Comparison of ENCODE assay signal across 8 cellular contexts in the genomic region with DNA sequence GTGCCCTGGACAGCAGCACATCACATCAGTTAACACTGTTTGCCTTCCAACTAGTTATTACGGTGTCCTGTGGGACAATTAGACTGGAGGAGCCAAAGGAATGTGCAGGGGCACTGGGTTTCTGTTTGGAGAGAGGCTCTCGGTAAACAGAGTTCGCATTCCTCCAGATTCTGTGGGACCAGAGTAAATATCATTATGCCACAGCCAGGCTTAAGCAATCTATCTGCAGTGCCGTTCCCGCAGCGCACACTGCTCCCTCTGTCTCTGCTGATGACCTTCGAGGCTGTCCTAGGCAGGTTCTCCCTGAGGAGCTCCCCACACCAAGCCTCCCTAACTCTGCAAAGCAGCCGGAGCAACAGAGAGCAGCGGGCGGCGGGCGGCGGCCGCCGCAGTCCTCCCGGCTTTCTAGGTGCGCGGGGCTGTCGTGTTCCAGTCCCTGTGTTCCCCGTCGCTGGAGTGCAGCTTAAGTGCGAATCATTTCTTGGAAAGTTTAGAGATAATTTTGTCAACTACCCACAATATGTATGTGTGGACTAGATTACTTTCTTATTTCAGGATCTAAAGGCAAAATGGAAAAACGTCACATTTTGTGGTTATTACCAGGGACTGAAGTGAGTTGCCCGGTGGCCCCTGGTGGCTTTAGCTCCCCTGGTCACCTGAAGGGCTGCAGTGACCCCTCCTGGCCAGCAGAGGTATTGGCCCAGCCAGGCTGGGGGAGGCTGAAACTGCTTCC. TPM values are rescaled to one million over a fixed set of nuclear protein-coding genes. Genes with fewer than 3 reads are reported as not detected.
A peak's percentile ranks its signal among the peaks of the same experiment; 100 is the strongest.
DNase-seq lines count a peak whose midpoint lies in the region; ATAC-seq, FAIRE-seq and TF ChIP-seq lines count a peak whose summit lies in the region.

No MANE protein-coding gene starts in this region.

- no peak for TF ChIP-seq POLR2A in testis (IDR thresholded peaks at IDR 0.05)

- peak; percentile 98 for TF ChIP-seq CTCF in D721Med (IDR thresholded peaks at IDR 0.05; ENCODE audit: insufficient read depth, missing control alignments)
- TF ChIP-seq CTCF in osteoblast (IDR thresholded peaks at IDR 0.05; ENCODE audit: extremely low read depth, low read depth, low read length): peak; percentile 97
- TF ChIP-seq CTCF in testis (IDR thresholded peaks at IDR 0.05): peak; percentile 83 to 92 (median 91)

- peaks cover 16% of the 10 kb centered on the region for H3K79me2 ChIP-seq in osteoblast (ENCODE audit: insufficient read depth, low read length)

- no peak overlapping the region for H2AFZ ChIP-seq in osteoblast (ENCODE audit: low read length)

- H3K4me1 ChIP-seq in HUES64 (ENCODE audit: insufficient read depth, low read length) (peaks cover 5% of the 10 kb centered on the region; the same call in 1 of the 2 replicates), SJSA1 (replicated peaks) (peaks cover 35% of the 10 kb centered on the region), osteoblast (ENCODE audit: insufficient read depth, low read length) (peaks cover 17% of the 10 kb centered on the region), testis (peaks cover 9% of the 10 kb centered on the region)

- H3K27me3 ChIP-seq in HUES64 (ENCODE audit: insufficient read depth, low read length) (no peaks in the 10 kb centered on the region), SJSA1 (replicated peaks) (no peaks in the 10 kb centered on the region), osteoblast (ENCODE audit: insufficient read depth, low read length) (no peaks in the 10 kb centered on the region), testis (no peaks in the 10 kb centered on the region)

- FAIRE-seq in D721Med (lab: Jason Lieb, UNC): no peak
- FAIRE-seq in frontal cortex (lab: Jason Lieb, UNC): no peak

- intact Hi-C loops in testis (cut with DNase I; ENCODE audit: low total_unique reads): no loop called here

- H3K4me3 ChIP-seq in HUES64 (ENCODE audit: low read length) (no peak overlapping the region), SJSA1 (no peak overlapping the region), osteoblast (ENCODE audit: insufficient read depth, low read length) (no peak overlapping the region), testis (no peak overlapping the region)

- H3K9me3 ChIP-seq in HUES64 (ENCODE audit: insufficient read depth, low read depth, low read length) (no peaks in the 10 kb centered on the region), SJSA1 (replicated peaks) (no peaks in the 10 kb centered on the region), osteoblast (ENCODE audit: low read depth, low read length) (no peaks in the 10 kb centered on the region), testis (no peaks in the 10 kb centered on the region)

- H3K27ac ChIP-seq in HUES64 (ENCODE audit: low read depth, low read length): peak overlapping the region; percentile 61; the same call in 1 of the 2 replicates
- H3K27ac ChIP-seq in SJSA1: peak overlapping the region; percentile 42
- peak overlapping the region; percentile 15 for H3K27ac ChIP-seq in osteoblast (ENCODE audit: low read depth, low read length)
- H3K27ac ChIP-seq in testis: no peak overlapping the region

- H3K9ac ChIP-seq in HUES64 (ENCODE audit: low read depth, low read length): no peak overlapping the region

- ATAC-seq in GM18909 (IDR thresholded peaks at IDR 0.05; ENCODE audit: poor library complexity, unreplicated experiment): no peak

- H4K20me1 ChIP-seq in osteoblast (ENCODE audit: insufficient read depth, low read length): peaks cover 14% of the 10 kb centered on the region

- peaks cover 81% of the 10 kb centered on the region for H3K36me3 ChIP-seq in HUES64 (ENCODE audit: insufficient read depth, low read length)
- peaks cover 91% of the 10 kb centered on the region for H3K36me3 ChIP-seq in SJSA1
- H3K36me3 ChIP-seq in osteoblast (ENCODE audit: insufficient read depth, low read length): peaks cover 57% of the 10 kb centered on the region
- no peaks in the 10 kb centered on the region for H3K36me3 ChIP-seq in testis (ENCODE audit: low read depth, missing control alignments)

- DNase-seq in D721Med (ENCODE audit: insufficient read length, low spot score) (peak; percentile 86), SJSA1 (ENCODE audit: low read depth in 1 of 2, low spot score in 2 of 2) (peak; percentile 88), activated gamma-delta T cell (lab: John Stamatoyannopoulos, UW) (peak; percentile 30), frontal cortex (ENCODE audit: low spot score in 2 of 2) (peak; percentile 76 to 85), osteoblast (ENCODE audit: insufficient read length, low spot score, missing footprints) (peak; percentile 94), testis (peak; percentile 79)

- peak overlapping the region; percentile 32 for H3K4me2 ChIP-seq in osteoblast (ENCODE audit: insufficient read depth, low read length)

- 86% methylated on average over 21 of the region's 24 CpGs for WGBS in HUES64
- 64 to 85% methylated on average over 23 to 24 of the region's 24 CpGs for WGBS in testis, 2 donors

RNA-seq across cellular contexts. Expression of a gene that starts 43.3 kb away (rescaled TPM):
- 20.3 TPM for polyA plus RNA-seq in HUES64 (2013, experiment 1 of 2)
- 21.7 TPM for polyA plus RNA-seq in HUES64 (2013, experiment 2 of 2)
- 43.6 and 64.1 TPM in 2 replicates for total RNA-seq in SJSA1 (2014; rRNA removed; shearing (Covaris generic))
- total RNA-seq in frontal cortex (18.8 TPM), osteoblast (34.4 and 39.5 TPM in 2 replicates), testis (10 to 100 TPM; 50.4 to 58.4 TPM)
- 34.9 TPM for polyA plus RNA-seq in testis (ENCODE audit: insufficient read depth, low read depth, low replicate concordance)

Comparison
In these comparisons a context has a peak if more than half of its experiments do, and no peak if none do; other contexts are left out.
1. DNase-seq: peak in every context shown above with its lines; median percentile 94 in osteoblast; 88 in SJSA1; 86 in D721Med; 80 in frontal cortex; 79 in testis; 30 in activated gamma-delta T cell.
2. H3K27ac ChIP-seq: peak in HUES64 (single experiment), SJSA1 (single experiment) and osteoblast (single experiment); none in testis (0 of 2).
3. Peak in every context shown above with its lines, with median percentiles within 50 percentile points of each other: CTCF ChIP-seq.